In genomic region chr7:138976161-138976560, GRCh38 we compare ENCODE assay signal across 1 cellular context. TPM values are rescaled to one million over a fixed set of nuclear protein-coding genes. Genes with fewer than 3 reads are reported as not detected.
"Had no signal": no experiment of that assay in that cellular context is flagged by ENCODE, and none has a peak within 500 bp of the region (broad histone marks: within the 10 kb centered on the region; RNA-seq: fewer than 3 reads in every experiment).

No MANE protein-coding gene starts in this region.

RNA-seq across cellular contexts. Expression of gene KIAA1549, which starts 5.0 kb away (rescaled TPM):
- polyA plus RNA-seq: naive thymus-derived CD4-positive, alpha-beta T cell had no signal
